In the genomic region with DNA sequence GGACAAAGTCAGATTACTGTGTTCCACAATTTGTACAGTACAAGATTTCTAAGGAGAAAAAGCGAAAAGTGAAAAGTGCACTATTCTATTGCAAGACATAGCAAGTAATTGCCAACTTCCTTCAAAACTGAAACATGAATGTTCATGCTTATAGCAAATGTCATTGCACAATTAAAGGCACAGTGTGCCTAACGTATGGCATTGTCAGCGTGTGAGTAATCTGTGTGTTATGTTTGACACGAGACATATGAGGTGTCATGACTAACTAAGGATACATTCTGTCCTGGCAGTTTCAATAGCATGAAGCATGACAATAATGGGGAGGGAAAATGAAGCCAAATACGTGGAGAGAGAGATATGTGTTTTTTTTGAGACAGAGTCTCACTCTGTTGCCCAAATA, we compare ENCODE assay signal across 9 cellular contexts. TPM values are rescaled to one million over a fixed set of nuclear protein-coding genes. Genes with fewer than 3 reads are reported as not detected.
A peak's percentile ranks its signal among the peaks of the same experiment; 100 is the strongest.
DNase-seq lines count a peak whose midpoint lies in the region; ATAC-seq and TF ChIP-seq lines count a peak whose summit lies in the region.
"Had no signal": no experiment of that assay in that cellular context is flagged by ENCODE, and none has a peak within 500 bp of the region (broad histone marks: within the 10 kb centered on the region; RNA-seq: fewer than 3 reads in every experiment).

No MANE protein-coding gene starts in this region.

- peaks cover 0 to 7% of the 10 kb centered on the region in 2 donors for H3K9me3 ChIP-seq in breast epithelium
- H3K9me3 ChIP-seq in upper lobe of left lung = peaks cover 0 to 8% (median 3%) of the 10 kb centered on the region in 4 donors

- H3K27me3 ChIP-seq in breast epithelium (no peaks in the 10 kb centered on the region), upper lobe of left lung (no peaks in the 10 kb centered on the region)

- H3K4me1 ChIP-seq in breast epithelium (no peaks in the 10 kb centered on the region), upper lobe of left lung (no peaks in the 10 kb centered on the region)

- H3K27ac ChIP-seq in breast epithelium (no peak overlapping the region), epithelial cell of prostate (peak overlapping the region; percentile 87), upper lobe of left lung (peak overlapping the region in 3 of 4 donors; percentile 30 to 78 (median 71))

- peaks cover 19% of the 10 kb centered on the region for H3K4me1 Mint-ChIP-seq in MCF 10A (ENCODE audit: insufficient read depth, unreplicated experiment)
- H3K4me1 Mint-ChIP-seq in activated naive CD4-positive, alpha-beta T cell treated with anti-CD3 and anti-CD28 coated beads for 36 hours (ENCODE audit: low read depth) = no peaks in the 10 kb centered on the region
- H3K4me1 Mint-ChIP-seq: nephron had no signal

- 50 to 53% methylated on average over 5 of the region's 5 CpGs for WGBS in upper lobe of left lung, 2 donors

- H3K9me3 Mint-ChIP-seq in MCF 10A (ENCODE audit: unreplicated experiment) = no peaks in the 10 kb centered on the region
- H3K9me3 Mint-ChIP-seq in activated naive CD4-positive, alpha-beta T cell treated with anti-CD3 and anti-CD28 coated beads for 36 hours = peaks cover 3% of the 10 kb centered on the region

- intact Hi-C loops in MCF 10A (cut with micrococcal nuclease) = no loop called here
- intact Hi-C loops in breast epithelium (cut with DNase I; ENCODE audit: low total_unique reads) = loop anchor here (2.0 kb wide), 1 partner anchor 47 kb away; no protein-coding TSS in a partner anchor
- intact Hi-C loops in activated naive CD4-positive, alpha-beta T cell treated with anti-CD3 and anti-CD28 coated beads for 36 hours (cut with micrococcal nuclease) = no loop called here

- BruUV-seq in MCF 10A (replicated peaks; lab: Mats Ljungman, UMichigan) = no TSS peak

- H3K36me3 ChIP-seq in breast epithelium (no peaks in the 10 kb centered on the region), upper lobe of left lung (no peaks in the 10 kb centered on the region)

- DNase-seq in MCF 10A (ENCODE audit: unreplicated experiment) = peak; percentile 84
- no peak for DNase-seq in breast epithelium (ENCODE audit: low spot score in 2 of 2)
- peak; percentile 85 for DNase-seq in epithelial cell of prostate (ENCODE audit: low read depth, low spot score)
- DNase-seq in upper lobe of left lung = no peak
- DNase-seq in activated naive CD4-positive, alpha-beta T cell treated with anti-CD3 and anti-CD28 coated beads for 36 hours = no peak
- no peak for DNase-seq in cortex of kidney (lab: John Stamatoyannopoulos, UW)
- no peak for DNase-seq in amniotic stem cell (lab: John Stamatoyannopoulos, UW)

- H3K36me3 Mint-ChIP-seq in MCF 10A (ENCODE audit: insufficient read depth, unreplicated experiment) = no peaks in the 10 kb centered on the region
- H3K36me3 Mint-ChIP-seq in activated naive CD4-positive, alpha-beta T cell treated with anti-CD3 and anti-CD28 coated beads for 36 hours (ENCODE audit: low read depth) = no peaks in the 10 kb centered on the region

- no peaks in the 10 kb centered on the region for H3K27me3 Mint-ChIP-seq in MCF 10A (ENCODE audit: insufficient read depth, unreplicated experiment)
- peaks cover 9% of the 10 kb centered on the region for H3K27me3 Mint-ChIP-seq in activated naive CD4-positive, alpha-beta T cell treated with anti-CD3 and anti-CD28 coated beads for 36 hours (ENCODE audit: low read depth)

- H3K27ac Mint-ChIP-seq in MCF 10A (ENCODE audit: low read depth, unreplicated experiment) = peak overlapping the region; percentile 2
- H3K27ac Mint-ChIP-seq in activated naive CD4-positive, alpha-beta T cell treated with anti-CD3 and anti-CD28 coated beads for 36 hours = no peak overlapping the region
- H3K27ac Mint-ChIP-seq: nephron had no signal

- POLR2A ChIA-PET in MCF 10A (lab: Yijun Ruan, JAX) = interaction anchor here (1.0 to 2.0 kb wide), 2 partner anchors 12 to 33 kb away, joined by 4 to 17 read pairs; a partner anchor contains a TSS

- no peak overlapping the region for H3K4me3 ChIP-seq in breast epithelium
- no peak overlapping the region for H3K4me3 ChIP-seq in upper lobe of left lung

- peak in 3 of 4 donors; percentile 17 to 88 (median 66) for TF ChIP-seq EP300 in upper lobe of left lung (IDR thresholded peaks at IDR 0.05)

- peak overlapping the region; percentile 2 for H3K4me3 Mint-ChIP-seq in MCF 10A (ENCODE audit: unreplicated experiment)
- H3K4me3 Mint-ChIP-seq in activated naive CD4-positive, alpha-beta T cell treated with anti-CD3 and anti-CD28 coated beads for 36 hours = no peak overlapping the region
- H3K4me3 Mint-ChIP-seq: nephron had no signal

- CTCF ChIA-PET in MCF 10A (lab: Yijun Ruan, JAX) = interaction anchor here (0.6 to 1.6 kb wide), 5 partner anchors 9 to 1670 kb away, joined by 3 to 5 read pairs (median 3); no protein-coding TSS in a partner anchor
- CTCF ChIA-PET in activated naive CD4-positive, alpha-beta T cell treated with anti-CD3 and anti-CD28 coated beads for 36 hours (lab: Charles Lee) = no interaction called here

- ATAC-seq in HG03442 (IDR thresholded peaks at IDR 0.05; ENCODE audit: unreplicated experiment) (peak; percentile 37), upper lobe of left lung (ENCODE audit: low FRiP score in 2 of 2) (peak in 1 of 2 donors; percentile 74)

- TF ChIP-seq CTCF in MCF 10A (IDR thresholded peaks at IDR 0.05; ENCODE audit: unreplicated experiment) = no peak
- no peak for TF ChIP-seq CTCF in breast epithelium (IDR thresholded peaks at IDR 0.05)
- TF ChIP-seq CTCF in upper lobe of left lung (IDR thresholded peaks at IDR 0.05) = no peak

- no peak for TF ChIP-seq POLR2A in breast epithelium (IDR thresholded peaks at IDR 0.05)
- no peak for TF ChIP-seq POLR2A in upper lobe of left lung (IDR thresholded peaks at IDR 0.05)

RNA-seq across cellular contexts. Expression of a gene that starts 33.6 kb away (rescaled TPM):
- total RNA-seq in MCF 10A (2022) (17.4 and 23.2 TPM in 2 replicates), breast epithelium (100 to 1,000 TPM in 2 of 3 donors, 10 to 100 TPM in 1; 28.3 to 195 (median 152) TPM), upper lobe of left lung (10 to 100 TPM; 33.7 to 41.9 (median 38.1) TPM)
- under 1 TPM in 1 of 2 experiments, not detected in 1; 0.12 TPM for total RNA-seq in activated naive CD4-positive, alpha-beta T cell treated with anti-CD3 and anti-CD28 coated beads for 36 hours

Comparison
In these comparisons a context has a peak if more than half of its experiments do, and no peak if none do; other contexts are left out.
1. DNase-seq: peak in MCF 10A (single experiment) and epithelial cell of prostate (single experiment); none in breast epithelium (0 of 2), upper lobe of left lung (0 of 2), activated naive CD4-positive, alpha-beta T cell treated with anti-CD3 and anti-CD28 coated beads for 36 hours (single experiment), cortex of kidney (single experiment) and amniotic stem cell (single experiment).
2. H3K27ac ChIP-seq: peak in epithelial cell of prostate (single experiment) and upper lobe of left lung (3 of 4); none in breast epithelium (0 of 2).
3. RNA of a gene that starts 33.6 kb away (total RNA-seq): 28.3 to 195 TPM in breast epithelium, 33.7 to 41.9 TPM in upper lobe of left lung and 17.4 to 23.2 TPM in MCF 10A; 0.12 TPM in activated naive CD4-positive, alpha-beta T cell treated with anti-CD3 and anti-CD28 coated beads for 36 hours; every median in the first group is over 10 times any median in the second.